ENCODE assay signal across 8 cellular contexts in genomic region chr3:46883252-46884185, GRCh38. TPM values are rescaled to one million over a fixed set of nuclear protein-coding genes. Genes with fewer than 3 reads are reported as not detected.
A peak's percentile ranks its signal among the peaks of the same experiment; 100 is the strongest.
DNase-seq lines count a peak whose midpoint lies in the region; ATAC-seq and TF ChIP-seq lines count a peak whose summit lies in the region.

No MANE protein-coding gene starts in this region.

- H3K9ac ChIP-seq in colonic mucosa (ENCODE audit: low read depth in 2 of 2, low read length in 2 of 2) (peak overlapping the region; percentile 12 to 35), mesenchymal stem cell (ENCODE audit: low read length) (no peak overlapping the region)

- WGBS in mesenchymal stem cell = 4% methylated on average over 52 of the region's 66 CpGs

- H2BK5ac ChIP-seq in mesenchymal stem cell (ENCODE audit: low read depth, low read length, poor library complexity, severe bottlenecking) = no peak overlapping the region

- H3K23ac ChIP-seq in mesenchymal stem cell (ENCODE audit: low read length in 2 of 2) = peak overlapping the region in 1 of 2 experiments; percentile 74

- H3K27ac ChIP-seq in colonic mucosa = no peak overlapping the region
- no peak overlapping the region for H3K27ac ChIP-seq in mesenchymal stem cell (ENCODE audit: low read length, poor library complexity, severe bottlenecking)

- H3K4me1 ChIP-seq in colonic mucosa = peaks cover 7% of the 10 kb centered on the region
- H3K4me1 ChIP-seq in mesenchymal stem cell (ENCODE audit: control insufficient read depth, insufficient read depth, low read depth, low read length) = peaks cover 27% of the 10 kb centered on the region

- H3K18ac ChIP-seq in mesenchymal stem cell (ENCODE audit: low read depth in 1 of 2, low read length in 2 of 2) = peak overlapping the region in 1 of 2 experiments; percentile 38

- H4K8ac ChIP-seq in mesenchymal stem cell (ENCODE audit: low read length) = no peak overlapping the region

- H3K14ac ChIP-seq in mesenchymal stem cell (ENCODE audit: low read length in 2 of 2) = no peak overlapping the region

- no peak overlapping the region for H2BK15ac ChIP-seq in mesenchymal stem cell (ENCODE audit: low read depth, poor library complexity, severe bottlenecking)

- H3K27me3 ChIP-seq in colonic mucosa = peaks cover 43% of the 10 kb centered on the region
- peaks cover 46 to 58% of the 10 kb centered on the region in 2 experiments for H3K27me3 ChIP-seq in mesenchymal stem cell (ENCODE audit: control insufficient read depth in 1 of 2, insufficient read depth in 1 of 2, low read length in 2 of 2)

- no peak overlapping the region for H3K4ac ChIP-seq in mesenchymal stem cell (ENCODE audit: low read depth in 1 of 2, low read length in 2 of 2)

- no peak overlapping the region for H2BK120ac ChIP-seq in mesenchymal stem cell (ENCODE audit: low read depth, low read length)

- peak overlapping the region; percentile 72 for H3K4me2 ChIP-seq in mesenchymal stem cell (ENCODE audit: low read length, poor library complexity, severe bottlenecking)

- intact Hi-C loops in colonic mucosa (cut with DNase I) = no loop called here

- DNase-seq in AG08395 (ENCODE audit: low spot score) (peak; percentile 50), HFF-Myc (ENCODE audit: extremely low read depth, low read depth) (no peak), colonic mucosa (no peak), mesenchymal stem cell (peak; percentile 29), iPS-NIHi7 (ENCODE audit: extremely low spot score) (no peak), SKM-1 treated with dmso at 0.1 percent for 144 hours (lab: John Stamatoyannopoulos, UW; ENCODE audit: unreplicated experiment) (no peak), OCI-M1 (lab: John Stamatoyannopoulos, UW) (no peak)

- H3K9me3 ChIP-seq in colonic mucosa (no peaks in the 10 kb centered on the region), mesenchymal stem cell (ENCODE audit: control insufficient read depth, low read length) (no peaks in the 10 kb centered on the region)

- H3K79me1 ChIP-seq in mesenchymal stem cell (replicated peaks; ENCODE audit: low read length, poor library complexity, severe bottlenecking) = no peaks in the 10 kb centered on the region

- H3K4me3 ChIP-seq in HFF-Myc (replicated peaks; ENCODE audit: low read depth, low read length) (peak overlapping the region; percentile 4; the same call in 1 of the 2 replicates), colonic mucosa (peak overlapping the region; percentile 27), mesenchymal stem cell (ENCODE audit: insufficient read depth in 1 of 2, low read depth in 1 of 2, low read length in 2 of 2) (peak overlapping the region in 1 of 2 experiments; percentile 38)

- no peak overlapping the region for H2AK5ac ChIP-seq in mesenchymal stem cell (ENCODE audit: low read length, severe bottlenecking)

- H3K36me3 ChIP-seq in colonic mucosa (no peaks in the 10 kb centered on the region), mesenchymal stem cell (ENCODE audit: control insufficient read depth in 1 of 2, insufficient read depth in 2 of 2, low read depth in 1 of 2, low read length in 2 of 2) (no peaks in the 10 kb centered on the region)

- H2AFZ ChIP-seq in mesenchymal stem cell (ENCODE audit: low read depth, low read length) = no peak overlapping the region

- H2BK12ac ChIP-seq in mesenchymal stem cell (ENCODE audit: low read length in 2 of 2) = no peak overlapping the region

- no peak overlapping the region for H4K91ac ChIP-seq in mesenchymal stem cell (ENCODE audit: low read length)

- no peak for TF ChIP-seq CTCF in HFF-Myc (IDR thresholded peaks at IDR 0.05; ENCODE audit: low read depth, low read length, missing control alignments)
- no peak for TF ChIP-seq CTCF in colonic mucosa (IDR thresholded peaks at IDR 0.05)

- no peak for ATAC-seq in GM21423 (IDR thresholded peaks at IDR 0.05; ENCODE audit: unreplicated experiment)

RNA-seq across cellular contexts. Expression of gene PTH1R, which starts 6.0 kb away (rescaled TPM):
- total RNA-seq in colonic mucosa = under 1 TPM; 0.69 to 0.86 TPM
- 0.15 TPM for polyA plus RNA-seq in mesenchymal stem cell (2013, experiment 1 of 2)
- 0.27 TPM for polyA plus RNA-seq in mesenchymal stem cell (2013, experiment 2 of 2)

RNA-seq across cellular contexts. Expression of gene MYL3, which starts 20.3 kb away (rescaled TPM):
- total RNA-seq in colonic mucosa = 1 to 10 TPM in 1 of 2 donors, not detected in 1; 1.7 TPM
- 0.25 TPM for polyA plus RNA-seq in mesenchymal stem cell (2013, experiment 1 of 2)
- polyA plus RNA-seq in mesenchymal stem cell (2013, experiment 2 of 2) = 0.14 TPM

Comparison
In these comparisons a context has a peak if more than half of its experiments do, and no peak if none do; other contexts are left out.
1. DNase-seq: peak in AG08395 (single experiment) and mesenchymal stem cell (single experiment); none in HFF-Myc (single experiment), colonic mucosa (single experiment), iPS-NIHi7 (single experiment), SKM-1 treated with dmso at 0.1 percent for 144 hours (single experiment) and OCI-M1 (single experiment).